In genomic region chr20:59062057-59062456, GRCh38 we compare ENCODE assay signal across 23 cellular contexts. TPM values are rescaled to one million over a fixed set of nuclear protein-coding genes. Genes with fewer than 3 reads are reported as not detected.
DNase-seq lines count a peak whose midpoint lies in the region; ATAC-seq and TF ChIP-seq lines count a peak whose summit lies in the region.
"Had no signal": no experiment of that assay in that cellular context is flagged by ENCODE, and none has a peak within 500 bp of the region (broad histone marks: within the 10 kb centered on the region; RNA-seq: fewer than 3 reads in every experiment).

No MANE protein-coding gene starts in this region.

- no peak overlapping the region for H3K4me3 ChIP-seq in WERI-Rb-1 (ENCODE audit: low read depth, low read length)
- H3K4me3 ChIP-seq: GM23248, MG63 had no signal

- no peaks in the 10 kb centered on the region for H3K36me3 ChIP-seq in WERI-Rb-1
- H3K36me3 ChIP-seq: MG63 had no signal

- no peak for TF ChIP-seq CTCF in WERI-Rb-1 (IDR thresholded peaks at IDR 0.05; ENCODE audit: low read depth, low read length)

- ATAC-seq in GM21825 (IDR thresholded peaks at IDR 0.05; ENCODE audit: unreplicated experiment): no peak

- no peaks in the 10 kb centered on the region for H3K9me3 ChIP-seq in WERI-Rb-1 (ENCODE audit: severe bottlenecking)
- H3K9me3 ChIP-seq: MG63 had no signal

- H3K27ac ChIP-seq in WERI-Rb-1: peak overlapping the region; percentile 74
- H3K27ac ChIP-seq: 22Rv1, GM23248 had no signal

- DNase-seq in NCI-H1105 treated with DMSO at 0.1 percent for 48 hours (lab: John Stamatoyannopoulos, UW): peak; percentile 19
- DNase-seq in NCI-H1105 (lab: John Stamatoyannopoulos, UW): no peak
- DNase-seq in COR-L47 (lab: John Stamatoyannopoulos, UW): peak; percentile 75
- DNase-seq in NCI-H460 (ENCODE audit: extremely low read depth, low read depth): peak; percentile 35
- DNase-seq in WERI-Rb-1: no peak
- no peak for DNase-seq in medulla oblongata (ENCODE audit: extremely low spot score)
- DNase-seq in kidney glomerular epithelial cell (lab: John Stamatoyannopoulos, UW): no peak
- DNase-seq: DMS 273 treated with DMSO at 0.1 percent for 48 hours, DND-41, GM23248, IMR-90, Karpas-422, MG63, NCI-H1048, NCI-H187, NCI-H226, NCI-H526, OCI-M1, T-helper 1 cell had no signal

- no peaks in the 10 kb centered on the region for H3K27me3 ChIP-seq in WERI-Rb-1 (ENCODE audit: insufficient read depth, low read depth, severe bottlenecking)

RNA-seq across cellular contexts. Expression of gene PRELID3B, which starts 19.5 kb away (rescaled TPM):
- total RNA-seq in NCI-H460 (2014; rRNA removed; shearing (Covaris generic)): 280 and 290 TPM in 2 replicates
- polyA plus RNA-seq in NCI-H460 (2014; cell fraction: nucleus; rRNA removed): 117 and 168 TPM in 2 replicates

RNA-seq across cellular contexts. Expression of gene ATP5F1E, which starts 29.9 kb away (rescaled TPM):
- total RNA-seq in NCI-H460 (2014; rRNA removed; shearing (Covaris generic)): 92.3 and 106 TPM in 2 replicates
- 34.6 and 42.8 TPM in 2 replicates for polyA plus RNA-seq in NCI-H460 (2014; cell fraction: nucleus; rRNA removed)

RNA-seq across cellular contexts. Expression of gene TUBB1, which starts 42.8 kb away (rescaled TPM):
- not detected in 2 replicates for total RNA-seq in NCI-H460 (2014; rRNA removed; shearing (Covaris generic))
- polyA plus RNA-seq in NCI-H460 (2014; cell fraction: nucleus; rRNA removed): not detected in 2 replicates
- total RNA-seq: G401, GM23248, IMR-90 had no signal
- polyA plus RNA-seq: AG04450, IMR-90 had no signal

RNA-seq across cellular contexts. Expression of gene CTSZ, which starts 55.0 kb away (rescaled TPM):
- 245 and 259 TPM in 2 replicates for total RNA-seq in NCI-H460 (2014; rRNA removed; shearing (Covaris generic))
- 547 and 586 TPM in 2 replicates for polyA plus RNA-seq in NCI-H460 (2014; cell fraction: nucleus; rRNA removed)
- total RNA-seq: G401 had no signal

Comparison
In these comparisons a context has a peak if more than half of its experiments do, and no peak if none do; other contexts are left out.
1. DNase-seq: peak in NCI-H1105 treated with DMSO at 0.1 percent for 48 hours (single experiment), COR-L47 (single experiment) and NCI-H460 (single experiment); none in NCI-H1105 (single experiment), WERI-Rb-1 (single experiment), medulla oblongata (single experiment) and kidney glomerular epithelial cell (single experiment).